1 cellular context compared by ENCODE assay signal in the genomic region with DNA sequence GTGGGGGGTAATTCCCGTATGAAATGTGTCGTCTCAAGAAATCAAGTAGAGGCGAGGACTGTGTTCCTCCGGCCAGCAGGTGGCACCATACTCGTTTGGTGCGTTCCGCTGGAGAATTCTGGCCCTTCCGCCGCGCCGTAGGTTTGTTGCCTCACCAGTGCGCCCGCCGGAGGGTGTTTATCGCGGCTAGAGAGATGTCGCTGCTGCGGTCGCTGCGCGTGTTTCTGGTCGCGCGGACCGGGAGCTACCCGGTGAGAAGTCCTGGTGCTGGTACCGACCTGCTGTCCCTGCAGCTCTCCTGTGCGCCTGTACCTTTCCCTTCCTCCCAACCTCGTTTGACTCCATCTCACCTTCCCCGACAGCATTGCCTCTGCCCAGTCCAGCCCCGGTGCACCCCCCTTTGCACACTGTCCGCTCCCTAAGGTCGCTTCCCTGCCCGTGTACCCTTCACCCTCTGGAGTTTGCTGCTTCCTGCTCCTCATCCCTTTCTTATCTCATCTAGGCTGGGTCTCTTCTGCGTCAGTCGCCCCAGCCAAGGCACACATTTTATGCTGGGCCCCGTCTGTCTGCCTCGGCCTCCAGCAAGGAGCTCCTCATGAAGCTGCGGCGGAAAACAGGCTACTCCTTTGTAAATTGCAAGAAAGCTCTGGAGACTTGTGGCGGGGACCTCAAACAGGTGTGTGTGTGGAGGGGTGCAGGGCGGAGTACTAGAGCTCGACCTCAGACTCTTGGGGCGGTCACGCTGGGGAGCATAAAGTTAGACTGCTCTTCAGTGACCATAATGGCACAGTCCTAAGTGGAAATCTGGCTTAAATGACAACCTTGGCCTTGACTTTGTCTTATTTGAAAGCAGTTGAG.
A peak's percentile ranks its signal among the peaks of the same experiment; 100 is the strongest.
TF ChIP-seq lines count a peak whose summit lies in the region.

A gene (plus strand): TSS at position 180 of the 858 bp plus-strand sequence. CDS start 15 bp downstream, at position 195.

TF ChIP-seq in HepG2, 621 proteins besides CTCF, POLR2A, EP300 and RAD21 (continued from another document and continues in another):
- TF ChIP-seq ZBTB42 (CRISPR knock-in tag; IDR thresholded peaks at IDR 0.05) = no peak
- 0 out of 2 replicates have a peak, but pooled peaks have one; percentile 40 for TF ChIP-seq SOX13 (IDR thresholded peaks at IDR 0.05)
- peak in 1 of 2 experiments; percentile 70; a peak in 2 of 4 replicates for TF ChIP-seq SOX13 (CRISPR knock-in tag; conservative IDR thresholded peaks at IDR 0.05 in 1 of 2, IDR thresholded peaks at IDR 0.05 in 1 of 2)
- TF ChIP-seq TCF7 (IDR thresholded peaks at IDR 0.05; ENCODE audit: low read depth) = no peak
- peak; percentile 96 for TF ChIP-seq KMT2B (CRISPR knock-in tag; IDR thresholded peaks at IDR 0.05)
- no peak for TF ChIP-seq ZNF441 (CRISPR knock-in tag; IDR thresholded peaks at IDR 0.05; ENCODE audit: borderline replicate concordance)
- TF ChIP-seq, protein P1, sequence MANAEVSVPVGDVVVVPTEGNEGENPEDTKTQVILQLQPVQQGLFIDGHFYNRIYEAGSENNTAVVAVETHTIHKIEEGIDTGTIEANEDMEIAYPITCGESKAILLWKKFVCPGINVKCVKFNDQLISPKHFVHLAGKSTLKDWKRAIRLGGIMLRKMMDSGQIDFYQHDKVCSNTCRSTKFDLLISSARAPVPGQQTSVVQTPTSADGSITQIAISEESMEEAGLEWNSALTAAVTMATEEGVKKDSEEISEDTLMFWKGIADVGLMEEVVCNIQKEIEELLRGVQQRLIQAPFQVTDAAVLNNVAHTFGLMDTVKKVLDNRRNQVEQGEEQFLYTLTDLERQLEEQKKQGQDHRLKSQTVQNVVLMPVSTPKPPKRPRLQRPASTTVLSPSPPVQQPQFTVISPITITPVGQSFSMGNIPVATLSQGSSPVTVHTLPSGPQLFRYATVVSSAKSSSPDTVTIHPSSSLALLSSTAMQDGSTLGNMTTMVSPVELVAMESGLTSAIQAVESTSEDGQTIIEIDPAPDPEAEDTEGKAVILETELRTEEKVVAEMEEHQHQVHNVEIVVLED (CRISPR knock-in tag; IDR thresholded peaks at IDR 0.05; ENCODE audit: borderline replicate concordance) = peak; percentile 76; the same call in 1 of the 2 replicates
- TF ChIP-seq, protein P2, sequence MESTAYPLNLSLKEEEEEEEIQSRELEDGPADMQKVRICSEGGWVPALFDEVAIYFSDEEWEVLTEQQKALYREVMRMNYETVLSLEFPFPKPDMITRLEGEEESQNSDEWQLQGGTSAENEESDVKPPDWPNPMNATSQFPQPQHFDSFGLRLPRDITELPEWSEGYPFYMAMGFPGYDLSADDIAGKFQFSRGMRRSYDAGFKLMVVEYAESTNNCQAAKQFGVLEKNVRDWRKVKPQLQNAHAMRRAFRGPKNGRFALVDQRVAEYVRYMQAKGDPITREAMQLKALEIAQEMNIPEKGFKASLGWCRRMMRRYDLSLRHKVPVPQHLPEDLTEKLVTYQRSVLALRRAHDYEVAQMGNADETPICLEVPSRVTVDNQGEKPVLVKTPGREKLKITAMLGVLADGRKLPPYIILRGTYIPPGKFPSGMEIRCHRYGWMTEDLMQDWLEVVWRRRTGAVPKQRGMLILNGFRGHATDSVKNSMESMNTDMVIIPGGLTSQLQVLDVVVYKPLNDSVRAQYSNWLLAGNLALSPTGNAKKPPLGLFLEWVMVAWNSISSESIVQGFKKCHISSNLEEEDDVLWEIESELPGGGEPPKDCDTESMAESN (CRISPR knock-in tag; conservative IDR thresholded peaks at IDR 0.05) = peak; percentile 91
- TF ChIP-seq MAZ (IDR thresholded peaks at IDR 0.05; ENCODE audit: borderline replicate concordance, low read depth, low read length) = peak; percentile 40; the same call in 1 of the 2 replicates
- TF ChIP-seq MAZ (CRISPR knock-in tag; IDR thresholded peaks at IDR 0.05; ENCODE audit: low read depth) = peak; percentile 87; the same call in 1 of the 2 replicates
- peak; percentile 83 for TF ChIP-seq YY1 (IDR thresholded peaks at IDR 0.05; ENCODE audit: insufficient read depth, insufficient replicate concordance, low read depth, low read length)
- peak; percentile 70; the same call in 1 of the 2 replicates for TF ChIP-seq MEF2D (CRISPR knock-in tag; IDR thresholded peaks at IDR 0.05)
- 0 out of 2 replicates have a peak, but pooled peaks have one; percentile 71 for TF ChIP-seq ZNF256 (CRISPR knock-in tag; conservative IDR thresholded peaks at IDR 0.05)
- 0 out of 2 replicates have a peak, but pooled peaks have one; percentile 34 for TF ChIP-seq ZNF547 (CRISPR knock-in tag; IDR thresholded peaks at IDR 0.05)
- TF ChIP-seq, protein P3, sequence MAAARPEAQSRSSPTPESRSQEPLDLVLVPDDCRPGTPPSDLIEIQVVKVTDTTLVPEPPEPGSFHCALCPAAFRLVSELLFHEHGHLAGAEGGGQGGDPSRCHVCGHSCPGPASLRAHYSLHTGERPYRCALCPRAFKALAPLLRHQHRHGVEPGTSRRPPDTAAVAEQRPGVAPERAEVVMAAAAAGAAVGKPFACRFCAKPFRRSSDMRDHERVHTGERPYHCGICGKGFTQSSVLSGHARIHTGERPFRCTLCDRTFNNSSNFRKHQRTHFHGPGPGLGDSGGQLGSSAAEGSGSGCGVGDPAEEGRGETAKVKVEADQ (CRISPR knock-in tag; IDR thresholded peaks at IDR 0.05; ENCODE audit: borderline replicate concordance) = peak; percentile 91; the same call in 1 of the 2 replicates
- no peak for TF ChIP-seq ZNF10 (CRISPR knock-in tag; IDR thresholded peaks at IDR 0.05; ENCODE audit: borderline replicate concordance, low read depth)
- TF ChIP-seq DNMT3B (CRISPR knock-in tag; conservative IDR thresholded peaks at IDR 0.05) = no peak
- TF ChIP-seq, protein P4, sequence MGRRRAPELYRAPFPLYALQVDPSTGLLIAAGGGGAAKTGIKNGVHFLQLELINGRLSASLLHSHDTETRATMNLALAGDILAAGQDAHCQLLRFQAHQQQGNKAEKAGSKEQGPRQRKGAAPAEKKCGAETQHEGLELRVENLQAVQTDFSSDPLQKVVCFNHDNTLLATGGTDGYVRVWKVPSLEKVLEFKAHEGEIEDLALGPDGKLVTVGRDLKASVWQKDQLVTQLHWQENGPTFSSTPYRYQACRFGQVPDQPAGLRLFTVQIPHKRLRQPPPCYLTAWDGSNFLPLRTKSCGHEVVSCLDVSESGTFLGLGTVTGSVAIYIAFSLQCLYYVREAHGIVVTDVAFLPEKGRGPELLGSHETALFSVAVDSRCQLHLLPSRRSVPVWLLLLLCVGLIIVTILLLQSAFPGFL (CRISPR knock-in tag; IDR thresholded peaks at IDR 0.05) = no peak
- TF ChIP-seq, protein P5, sequence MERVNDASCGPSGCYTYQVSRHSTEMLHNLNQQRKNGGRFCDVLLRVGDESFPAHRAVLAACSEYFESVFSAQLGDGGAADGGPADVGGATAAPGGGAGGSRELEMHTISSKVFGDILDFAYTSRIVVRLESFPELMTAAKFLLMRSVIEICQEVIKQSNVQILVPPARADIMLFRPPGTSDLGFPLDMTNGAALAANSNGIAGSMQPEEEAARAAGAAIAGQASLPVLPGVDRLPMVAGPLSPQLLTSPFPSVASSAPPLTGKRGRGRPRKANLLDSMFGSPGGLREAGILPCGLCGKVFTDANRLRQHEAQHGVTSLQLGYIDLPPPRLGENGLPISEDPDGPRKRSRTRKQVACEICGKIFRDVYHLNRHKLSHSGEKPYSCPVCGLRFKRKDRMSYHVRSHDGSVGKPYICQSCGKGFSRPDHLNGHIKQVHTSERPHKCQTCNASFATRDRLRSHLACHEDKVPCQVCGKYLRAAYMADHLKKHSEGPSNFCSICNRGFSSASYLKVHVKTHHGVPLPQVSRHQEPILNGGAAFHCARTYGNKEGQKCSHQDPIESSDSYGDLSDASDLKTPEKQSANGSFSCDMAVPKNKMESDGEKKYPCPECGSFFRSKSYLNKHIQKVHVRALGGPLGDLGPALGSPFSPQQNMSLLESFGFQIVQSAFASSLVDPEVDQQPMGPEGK (CRISPR knock-in tag; IDR thresholded peaks at IDR 0.05) = peak; percentile 80
- TF ChIP-seq MED13 (CRISPR knock-in tag; IDR thresholded peaks at IDR 0.05) = peak; percentile 51; the same call in 1 of the 2 replicates
- TF ChIP-seq GABPA (IDR thresholded peaks at IDR 0.05; ENCODE audit: low read depth, low read length) = peak; percentile 41; the same call in 1 of the 2 replicates
- TF ChIP-seq GABPA (CRISPR knock-in tag; IDR thresholded peaks at IDR 0.05; ENCODE audit: low read depth) = peak; percentile 82
- TF ChIP-seq U2AF1 (optimal IDR thresholded peaks at IDR 0.05; ENCODE audit: low read depth, low read length) = no peak
- TF ChIP-seq, protein P6, sequence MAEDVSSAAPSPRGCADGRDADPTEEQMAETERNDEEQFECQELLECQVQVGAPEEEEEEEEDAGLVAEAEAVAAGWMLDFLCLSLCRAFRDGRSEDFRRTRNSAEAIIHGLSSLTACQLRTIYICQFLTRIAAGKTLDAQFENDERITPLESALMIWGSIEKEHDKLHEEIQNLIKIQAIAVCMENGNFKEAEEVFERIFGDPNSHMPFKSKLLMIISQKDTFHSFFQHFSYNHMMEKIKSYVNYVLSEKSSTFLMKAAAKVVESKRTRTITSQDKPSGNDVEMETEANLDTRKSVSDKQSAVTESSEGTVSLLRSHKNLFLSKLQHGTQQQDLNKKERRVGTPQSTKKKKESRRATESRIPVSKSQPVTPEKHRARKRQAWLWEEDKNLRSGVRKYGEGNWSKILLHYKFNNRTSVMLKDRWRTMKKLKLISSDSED (CRISPR knock-in tag; IDR thresholded peaks at IDR 0.05) = no peak
- no peak for TF ChIP-seq NCOA5 (CRISPR knock-in tag; IDR thresholded peaks at IDR 0.05)
- 0 out of 2 replicates have a peak, but pooled peaks have one; percentile 39 for TF ChIP-seq ZBTB7A (CRISPR knock-in tag; IDR thresholded peaks at IDR 0.05)
- TF ChIP-seq ZFP36L2 (CRISPR knock-in tag; IDR thresholded peaks at IDR 0.05) = no peak
- TF ChIP-seq POLR2AphosphoS2 (IDR thresholded peaks at IDR 0.05; ENCODE audit: low read depth, low read length) = no peak
- no peak for TF ChIP-seq ZMYM2 (CRISPR knock-in tag; IDR thresholded peaks at IDR 0.05)
- peak; percentile 48; the same call in 1 of the 2 replicates for TF ChIP-seq NRL (CRISPR knock-in tag; IDR thresholded peaks at IDR 0.05; ENCODE audit: borderline replicate concordance)
- TF ChIP-seq, protein P7, sequence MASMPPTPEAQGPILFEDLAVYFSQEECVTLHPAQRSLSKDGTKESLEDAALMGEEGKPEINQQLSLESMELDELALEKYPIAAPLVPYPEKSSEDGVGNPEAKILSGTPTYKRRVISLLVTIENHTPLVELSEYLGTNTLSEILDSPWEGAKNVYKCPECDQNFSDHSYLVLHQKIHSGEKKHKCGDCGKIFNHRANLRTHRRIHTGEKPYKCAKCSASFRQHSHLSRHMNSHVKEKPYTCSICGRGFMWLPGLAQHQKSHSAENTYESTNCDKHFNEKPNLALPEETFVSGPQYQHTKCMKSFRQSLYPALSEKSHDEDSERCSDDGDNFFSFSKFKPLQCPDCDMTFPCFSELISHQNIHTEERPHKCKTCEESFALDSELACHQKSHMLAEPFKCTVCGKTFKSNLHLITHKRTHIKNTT (CRISPR knock-in tag; IDR thresholded peaks at IDR 0.05) = no peak
- TF ChIP-seq, protein P8, sequence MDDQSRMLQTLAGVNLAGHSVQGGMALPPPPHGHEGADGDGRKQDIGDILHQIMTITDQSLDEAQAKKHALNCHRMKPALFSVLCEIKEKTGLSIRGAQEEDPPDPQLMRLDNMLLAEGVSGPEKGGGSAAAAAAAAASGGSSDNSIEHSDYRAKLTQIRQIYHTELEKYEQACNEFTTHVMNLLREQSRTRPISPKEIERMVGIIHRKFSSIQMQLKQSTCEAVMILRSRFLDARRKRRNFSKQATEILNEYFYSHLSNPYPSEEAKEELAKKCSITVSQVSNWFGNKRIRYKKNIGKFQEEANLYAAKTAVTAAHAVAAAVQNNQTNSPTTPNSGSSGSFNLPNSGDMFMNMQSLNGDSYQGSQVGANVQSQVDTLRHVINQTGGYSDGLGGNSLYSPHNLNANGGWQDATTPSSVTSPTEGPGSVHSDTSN (CRISPR knock-in tag; IDR thresholded peaks at IDR 0.05; ENCODE audit: borderline replicate concordance) = no peak
- TF ChIP-seq TAF15 (IDR thresholded peaks at IDR 0.05; ENCODE audit: low read depth, low read length, poor library complexity, severe bottlenecking) = peak; percentile 38
- peak; percentile 86 for TF ChIP-seq KLF6 (CRISPR knock-in tag; IDR thresholded peaks at IDR 0.05)
- TF ChIP-seq MBD4 (IDR thresholded peaks at IDR 0.05; ENCODE audit: borderline replicate concordance, low read length) = no peak
- no peak; the same call in 1 of the 2 replicates for TF ChIP-seq NR2F2 (IDR thresholded peaks at IDR 0.05; ENCODE audit: borderline replicate concordance, low read depth)
- TF ChIP-seq, protein P9, sequence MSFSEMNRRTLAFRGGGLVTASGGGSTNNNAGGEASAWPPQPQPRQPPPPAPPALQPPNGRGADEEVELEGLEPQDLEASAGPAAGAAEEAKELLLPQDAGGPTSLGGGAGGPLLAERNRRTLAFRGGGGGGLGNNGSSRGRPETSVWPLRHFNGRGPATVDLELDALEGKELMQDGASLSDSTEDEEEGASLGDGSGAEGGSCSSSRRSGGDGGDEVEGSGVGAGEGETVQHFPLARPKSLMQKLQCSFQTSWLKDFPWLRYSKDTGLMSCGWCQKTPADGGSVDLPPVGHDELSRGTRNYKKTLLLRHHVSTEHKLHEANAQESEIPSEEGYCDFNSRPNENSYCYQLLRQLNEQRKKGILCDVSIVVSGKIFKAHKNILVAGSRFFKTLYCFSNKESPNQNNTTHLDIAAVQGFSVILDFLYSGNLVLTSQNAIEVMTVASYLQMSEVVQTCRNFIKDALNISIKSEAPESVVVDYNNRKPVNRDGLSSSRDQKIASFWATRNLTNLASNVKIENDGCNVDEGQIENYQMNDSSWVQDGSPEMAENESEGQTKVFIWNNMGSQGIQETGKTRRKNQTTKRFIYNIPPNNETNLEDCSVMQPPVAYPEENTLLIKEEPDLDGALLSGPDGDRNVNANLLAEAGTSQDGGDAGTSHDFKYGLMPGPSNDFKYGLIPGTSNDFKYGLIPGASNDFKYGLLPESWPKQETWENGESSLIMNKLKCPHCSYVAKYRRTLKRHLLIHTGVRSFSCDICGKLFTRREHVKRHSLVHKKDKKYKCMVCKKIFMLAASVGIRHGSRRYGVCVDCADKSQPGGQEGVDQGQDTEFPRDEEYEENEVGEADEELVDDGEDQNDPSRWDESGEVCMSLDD (CRISPR knock-in tag; IDR thresholded peaks at IDR 0.05; ENCODE audit: borderline replicate concordance) = no peak
- TF ChIP-seq ZNF138 (CRISPR knock-in tag; IDR thresholded peaks at IDR 0.05; ENCODE audit: low read depth) = peak; percentile 55; the same call in 1 of the 2 replicates
- peak; percentile 92; the same call in 1 of the 2 replicates for TF ChIP-seq ZNF333 (CRISPR knock-in tag; IDR thresholded peaks at IDR 0.05; ENCODE audit: borderline replicate concordance)
- 0 out of 2 replicates have a peak, but pooled peaks have one; percentile 28 for TF ChIP-seq ZNF296 (CRISPR knock-in tag; conservative IDR thresholded peaks at IDR 0.05)
- TF ChIP-seq SSRP1 (CRISPR knock-in tag; IDR thresholded peaks at IDR 0.05) = no peak
- TF ChIP-seq KDM1A (CRISPR knock-in tag; IDR thresholded peaks at IDR 0.05) = no peak
- TF ChIP-seq MAF1 (CRISPR knock-in tag; IDR thresholded peaks at IDR 0.05; ENCODE audit: borderline replicate concordance) = peak; percentile 87; the same call in 1 of the 2 replicates
- TF ChIP-seq NR1H2 (CRISPR knock-in tag; IDR thresholded peaks at IDR 0.05; ENCODE audit: borderline replicate concordance, low read depth) = no peak
